In the genomic region with DNA sequence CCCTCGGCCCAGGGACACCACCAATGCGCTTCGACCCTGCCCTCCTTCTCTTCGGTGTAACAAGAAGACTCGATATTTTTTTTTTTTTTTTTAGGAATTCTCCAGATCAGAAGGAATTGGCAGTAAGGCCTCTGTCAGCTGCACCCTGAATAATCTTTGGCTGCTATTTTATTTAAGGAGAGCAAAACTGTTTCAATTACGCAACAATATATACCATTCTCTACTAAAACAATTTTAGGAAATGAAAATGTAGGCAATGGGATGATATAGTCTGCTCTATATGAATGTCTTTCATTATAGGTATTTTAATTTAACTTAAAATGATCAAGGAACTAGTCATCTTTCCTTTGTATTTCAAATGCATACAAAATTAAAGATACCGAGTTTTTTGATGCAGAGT, we compare ENCODE assay signal across 9 cellular contexts. TPM values are rescaled to one million over a fixed set of nuclear protein-coding genes. Genes with fewer than 3 reads are reported as not detected.
A peak's percentile ranks its signal among the peaks of the same experiment; 100 is the strongest.
DNase-seq lines count a peak whose midpoint lies in the region; ATAC-seq and TF ChIP-seq lines count a peak whose summit lies in the region.
"Had no signal": no experiment of that assay in that cellular context is flagged by ENCODE, and none has a peak within 500 bp of the region (broad histone marks: within the 10 kb centered on the region; RNA-seq: fewer than 3 reads in every experiment).

No MANE protein-coding gene starts in this region.

- peaks cover 26% of the 10 kb centered on the region for H3K4me1 ChIP-seq in lower lobe of right lung

- H3K27me3 ChIP-seq in lower lobe of right lung (ENCODE audit: low read depth) = no peaks in the 10 kb centered on the region
- H3K27me3 ChIP-seq: SJSA1 had no signal

- H3K27ac ChIP-seq in lower lobe of right lung = peak overlapping the region; percentile 90
- peak overlapping the region; percentile 76 for H3K27ac ChIP-seq in substantia nigra (ENCODE audit: low read depth, low read length, poor library complexity, severe bottlenecking)

- CTCF ChIA-PET in activated CD8-positive, alpha-beta memory T cell treated with anti-CD3 and anti-CD28 coated beads, Interleukin-2, amount 10 ng/mL, durations not matched to agents 7 days and 5 days (lab: Charles Lee) = interaction anchor here (0.6 to 1.9 kb wide), 2 partner anchors 13 to 20 kb away, joined by 3 to 10 read pairs; no protein-coding TSS in a partner anchor

- intact Hi-C loops in lower lobe of right lung (cut with DNase I) = no loop called here

- peak overlapping the region; percentile 52 for H3K4me3 Mint-ChIP-seq in activated CD8-positive, alpha-beta memory T cell treated with anti-CD3 and anti-CD28 coated beads, Interleukin-2, amount 10 ng/mL, durations not matched to agents 7 days and 5 days
- peak overlapping the region; percentile 64 for H3K4me3 Mint-ChIP-seq in activated naive CD8-positive, alpha-beta T cell treated with anti-CD3 and anti-CD28 coated beads, Interleukin-2, amount 50 U/mL, for 24 hours

- no peaks in the 10 kb centered on the region for H3K9me3 ChIP-seq in lower lobe of right lung
- H3K9me3 ChIP-seq: SJSA1 had no signal

- peak overlapping the region; percentile 60 for H3K4me3 ChIP-seq in lower lobe of right lung

- no peak for TF ChIP-seq CTCF in lower lobe of right lung (IDR thresholded peaks at IDR 0.05)

- DNase-seq in activated CD8-positive, alpha-beta memory T cell treated with anti-CD3 and anti-CD28 coated beads, Interleukin-2, amount 10 ng/mL, durations not matched to agents 7 days and 5 days = no peak
- no peak for DNase-seq in activated CD8-positive, alpha-beta memory T cell treated with anti-CD3 and anti-CD28 coated beads for 24 hours
- no peak for DNase-seq in activated naive CD8-positive, alpha-beta T cell treated with anti-CD3 and anti-CD28 coated beads, Interleukin-2, amount 50 U/mL, for 24 hours
- DNase-seq in lower lobe of right lung (no peak), substantia nigra (lab: John Stamatoyannopoulos, UW) (no peak), cerebellar nuclear complex (lab: John Stamatoyannopoulos, UW) (no peak), T1000 (lab: John Stamatoyannopoulos, UW) (no peak)

- peaks cover 19% of the 10 kb centered on the region for H3K4me1 Mint-ChIP-seq in activated CD8-positive, alpha-beta memory T cell treated with anti-CD3 and anti-CD28 coated beads, Interleukin-2, amount 10 ng/mL, durations not matched to agents 7 days and 5 days
- peaks cover 16% of the 10 kb centered on the region for H3K4me1 Mint-ChIP-seq in activated naive CD8-positive, alpha-beta T cell treated with anti-CD3 and anti-CD28 coated beads, Interleukin-2, amount 50 U/mL, for 24 hours

- no peaks in the 10 kb centered on the region for H3K9me3 Mint-ChIP-seq in activated CD8-positive, alpha-beta memory T cell treated with anti-CD3 and anti-CD28 coated beads, Interleukin-2, amount 10 ng/mL, durations not matched to agents 7 days and 5 days (ENCODE audit: low read depth)
- no peaks in the 10 kb centered on the region for H3K9me3 Mint-ChIP-seq in activated naive CD8-positive, alpha-beta T cell treated with anti-CD3 and anti-CD28 coated beads, Interleukin-2, amount 50 U/mL, for 24 hours

- H3K36me3 Mint-ChIP-seq in activated CD8-positive, alpha-beta memory T cell treated with anti-CD3 and anti-CD28 coated beads, Interleukin-2, amount 10 ng/mL, durations not matched to agents 7 days and 5 days = no peaks in the 10 kb centered on the region
- no peaks in the 10 kb centered on the region for H3K36me3 Mint-ChIP-seq in activated naive CD8-positive, alpha-beta T cell treated with anti-CD3 and anti-CD28 coated beads, Interleukin-2, amount 50 U/mL, for 24 hours (ENCODE audit: low read depth)

- no peaks in the 10 kb centered on the region for H3K27me3 Mint-ChIP-seq in activated CD8-positive, alpha-beta memory T cell treated with anti-CD3 and anti-CD28 coated beads, Interleukin-2, amount 10 ng/mL, durations not matched to agents 7 days and 5 days
- no peaks in the 10 kb centered on the region for H3K27me3 Mint-ChIP-seq in activated naive CD8-positive, alpha-beta T cell treated with anti-CD3 and anti-CD28 coated beads, Interleukin-2, amount 50 U/mL, for 24 hours

- no peaks in the 10 kb centered on the region for H3K36me3 ChIP-seq in lower lobe of right lung
- H3K36me3 ChIP-seq: SJSA1 had no signal

- ATAC-seq in activated CD8-positive, alpha-beta memory T cell treated with anti-CD3 and anti-CD28 coated beads, Interleukin-2, amount 10 ng/mL, durations not matched to agents 7 days and 5 days = no peak
- ATAC-seq in activated naive CD8-positive, alpha-beta T cell treated with anti-CD3 and anti-CD28 coated beads, Interleukin-2, amount 50 U/mL, for 24 hours = no peak
- ATAC-seq in lower lobe of right lung (no peak), HG03571 (IDR thresholded peaks at IDR 0.05; ENCODE audit: unreplicated experiment) (no peak)

- H3K27ac Mint-ChIP-seq in activated CD8-positive, alpha-beta memory T cell treated with anti-CD3 and anti-CD28 coated beads, Interleukin-2, amount 10 ng/mL, durations not matched to agents 7 days and 5 days = no peak overlapping the region
- H3K27ac Mint-ChIP-seq in activated naive CD8-positive, alpha-beta T cell treated with anti-CD3 and anti-CD28 coated beads, Interleukin-2, amount 50 U/mL, for 24 hours = peak overlapping the region; percentile 71

RNA-seq across cellular contexts. Expression of a gene that starts 13.3 kb away (rescaled TPM):
- 10 to 100 TPM; 27.4 to 28.2 TPM for total RNA-seq in activated CD8-positive, alpha-beta memory T cell treated with anti-CD3 and anti-CD28 coated beads, Interleukin-2, amount 10 ng/mL, durations not matched to agents 7 days and 5 days
- 15.6 TPM for total RNA-seq in lower lobe of right lung

RNA-seq across cellular contexts. Expression of a gene that starts 14.7 kb away (rescaled TPM):
- 1 to 10 TPM; 5.7 to 6.3 TPM for total RNA-seq in activated CD8-positive, alpha-beta memory T cell treated with anti-CD3 and anti-CD28 coated beads, Interleukin-2, amount 10 ng/mL, durations not matched to agents 7 days and 5 days
- total RNA-seq in lower lobe of right lung = 9.8 TPM

RNA-seq across cellular contexts. Expression of a gene that starts 20.1 kb away (rescaled TPM):
- total RNA-seq in activated CD8-positive, alpha-beta memory T cell treated with anti-CD3 and anti-CD28 coated beads, Interleukin-2, amount 10 ng/mL, durations not matched to agents 7 days and 5 days = 1 to 10 TPM; 7.5 to 8.2 TPM
- 11.6 TPM for total RNA-seq in lower lobe of right lung

RNA-seq across cellular contexts. Expression of a gene that starts 36.3 kb away (rescaled TPM):
- total RNA-seq in activated CD8-positive, alpha-beta memory T cell treated with anti-CD3 and anti-CD28 coated beads, Interleukin-2, amount 10 ng/mL, durations not matched to agents 7 days and 5 days = 1 to 10 TPM; 2.9 to 5.0 TPM
- 17.3 TPM for total RNA-seq in lower lobe of right lung

RNA-seq across cellular contexts. Expression of a gene that starts 53.1 kb away (rescaled TPM):
- not detected for total RNA-seq in activated CD8-positive, alpha-beta memory T cell treated with anti-CD3 and anti-CD28 coated beads, Interleukin-2, amount 10 ng/mL, durations not matched to agents 7 days and 5 days
- not detected for total RNA-seq in lower lobe of right lung
- total RNA-seq: SJSA1 had no signal
